Comparison of ENCODE assay signal across 1 cellular context in genomic region chr7:74134117-74134539, GRCh38.
TF ChIP-seq lines count a peak whose summit lies in the region.

No MANE protein-coding gene starts in this region.

TF ChIP-seq in K562, 482 proteins besides CTCF, POLR2A, EP300 and RAD21 (continued from another document):
- TF ChIP-seq CUX1 (CRISPR knock-in tag; IDR thresholded peaks at IDR 0.05) = no peak
- TF ChIP-seq KAT8 (IDR thresholded peaks at IDR 0.05; ENCODE audit: low read depth) = no peak
- TF ChIP-seq TGIF2 (CRISPR knock-in tag; IDR thresholded peaks at IDR 0.05) = no peak
- no peak for TF ChIP-seq CHD1 (IDR thresholded peaks at IDR 0.05; ENCODE audit: low read length)
- TF ChIP-seq GMEB1 (CRISPR knock-in tag; IDR thresholded peaks at IDR 0.05) = no peak
- TF ChIP-seq CTCFL (IDR thresholded peaks at IDR 0.05; ENCODE audit: borderline replicate concordance, insufficient read depth, low read depth, low read length, poor library complexity, severe bottlenecking) = no peak
- no peak for TF ChIP-seq NCOA4 (IDR thresholded peaks at IDR 0.05; ENCODE audit: partially characterized antibody)
- no peak for TF ChIP-seq PHF8 (IDR thresholded peaks at IDR 0.05; ENCODE audit: borderline replicate concordance, low read length)
- TF ChIP-seq HOXB6 (CRISPR knock-in tag; IDR thresholded peaks at IDR 0.05; ENCODE audit: borderline replicate concordance) = no peak
- no peak for TF ChIP-seq BRD4 (IDR thresholded peaks at IDR 0.05)
- TF ChIP-seq ZNF212 (CRISPR knock-in tag; IDR thresholded peaks at IDR 0.05) = no peak
- no peak for TF ChIP-seq SMAD3 (CRISPR knock-in tag; conservative IDR thresholded peaks at IDR 0.05)
- TF ChIP-seq ZNF449 (CRISPR knock-in tag; IDR thresholded peaks at IDR 0.05) = no peak
- no peak for TF ChIP-seq FOS (IDR thresholded peaks at IDR 0.05; ENCODE audit: extremely low read depth, insufficient read length)
TF ChIP-seq in K562: peak in this region for 28.
